In the genomic region with DNA sequence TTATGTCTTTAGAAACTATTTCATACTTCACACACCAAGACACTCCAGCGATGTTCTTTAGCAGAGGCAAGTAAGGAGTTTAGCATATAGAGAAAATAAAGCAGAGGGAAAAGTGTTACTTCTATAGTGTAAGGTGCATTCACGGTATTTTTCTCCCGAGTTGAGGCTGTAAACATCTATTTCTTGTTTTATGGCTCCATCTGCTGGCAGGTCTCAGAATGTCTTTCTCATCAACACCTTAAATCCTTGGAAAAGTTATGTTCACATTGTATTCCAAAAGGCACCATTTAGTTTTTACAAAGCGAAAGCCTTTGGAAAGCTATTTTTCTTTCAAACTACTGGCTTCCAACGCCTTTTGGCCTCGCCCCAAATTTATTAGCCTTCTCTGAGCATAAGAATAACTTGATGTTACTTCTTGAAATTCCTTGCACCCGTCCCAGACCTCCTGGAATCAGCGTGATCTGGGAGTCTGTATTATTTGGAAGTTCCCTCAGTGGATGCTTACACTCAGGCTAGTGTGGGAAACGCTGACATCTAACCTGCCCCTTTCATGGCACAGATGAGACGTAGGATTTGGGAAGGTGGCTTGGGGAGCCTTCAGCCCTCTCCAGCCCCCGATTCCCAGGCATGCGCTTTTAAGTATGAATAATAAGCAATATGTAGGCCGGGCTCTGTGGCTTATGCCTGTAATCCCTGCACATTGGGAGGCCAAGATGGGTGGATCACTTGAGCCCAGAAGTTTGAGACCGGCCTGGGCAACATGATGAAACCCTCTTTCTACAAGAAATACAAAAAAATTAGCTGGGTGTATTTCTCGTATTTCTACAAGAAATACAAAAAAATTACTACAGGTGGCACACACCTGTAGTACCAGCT, we compare ENCODE assay signal across 8 cellular contexts. TPM values are rescaled to one million over a fixed set of nuclear protein-coding genes. Genes with fewer than 3 reads are reported as not detected.
DNase-seq lines count a peak whose midpoint lies in the region; ATAC-seq and TF ChIP-seq lines count a peak whose summit lies in the region.

No MANE protein-coding gene starts in this region.

- H3K27ac ChIP-seq in lung (ENCODE audit: low read depth in 1 of 2, low read length in 1 of 2), result no peak overlapping the region

- H3K27me3 ChIP-seq in lung (ENCODE audit: control insufficient read depth, insufficient read depth), result peaks cover 6% of the 10 kb centered on the region

- POLR2A ChIA-PET in HEK293T (lab: Yijun Ruan, JAX), result no interaction called here

- H3K9me3 ChIP-seq in lung (ENCODE audit: control insufficient read depth in 2 of 2, insufficient read depth in 1 of 2, low read length in 1 of 2), result peaks cover 0 to 3% of the 10 kb centered on the region in 2 donors

- H3K36me3 ChIP-seq in lung (ENCODE audit: control insufficient read depth in 2 of 2, insufficient read depth in 2 of 2, low read length in 2 of 2), result no peaks in the 10 kb centered on the region

- ATAC-seq in lung (ENCODE audit: insufficient read depth, low FRiP score) (no peak), GM19351 (IDR thresholded peaks at IDR 0.05; ENCODE audit: unreplicated experiment) (no peak), HG03565 (IDR thresholded peaks at IDR 0.05; ENCODE audit: unreplicated experiment) (no peak)

- no peak overlapping the region for H3K4me3 ChIP-seq in lung

- CTCF ChIA-PET in HEK293T (lab: Yijun Ruan, JAX), result interaction anchor here (0.8 kb wide), 1 partner anchor 310 kb away, joined by 3 read pairs; no protein-coding TSS in a partner anchor

- WGBS in lung, 2 donors, result 49 to 51% methylated on average over 15 of the region's 15 CpGs

- DNase-seq in DMS53 treated with DMSO at 0.1 percent for 48 hours (lab: John Stamatoyannopoulos, UW; ENCODE audit: unreplicated experiment) (peak; percentile 81), HEK293T (ENCODE audit: extremely low spot score) (peak; percentile 51), NCI-H82 (lab: John Stamatoyannopoulos, UW) (peak; percentile 75), lung (ENCODE audit: low spot score) (no peak), SKM-1 treated with dmso at 0.1 percent for 144 hours (lab: John Stamatoyannopoulos, UW; ENCODE audit: unreplicated experiment) (no peak)
- peak; percentile 9 for DNase-seq in central memory CD4-positive, alpha-beta T cell

- peak; percentile 61 for TF ChIP-seq CTCF in lung (IDR thresholded peaks at IDR 0.05; ENCODE audit: control extremely low read depth, extremely low read depth)

- H3K4me1 ChIP-seq in lung (ENCODE audit: control insufficient read depth in 2 of 2, insufficient read depth in 2 of 2, low read length in 2 of 2), result peaks cover 0 to 8% of the 10 kb centered on the region in 2 donors

TF ChIP-seq in HEK293T, 16 proteins besides CTCF, POLR2A, EP300 and RAD21:
- TF ChIP-seq ZNF384 (IDR thresholded peaks at IDR 0.05), result no peak
- TF ChIP-seq TARDBP (IDR thresholded peaks at IDR 0.05), result no peak
- TF ChIP-seq, protein P1, sequence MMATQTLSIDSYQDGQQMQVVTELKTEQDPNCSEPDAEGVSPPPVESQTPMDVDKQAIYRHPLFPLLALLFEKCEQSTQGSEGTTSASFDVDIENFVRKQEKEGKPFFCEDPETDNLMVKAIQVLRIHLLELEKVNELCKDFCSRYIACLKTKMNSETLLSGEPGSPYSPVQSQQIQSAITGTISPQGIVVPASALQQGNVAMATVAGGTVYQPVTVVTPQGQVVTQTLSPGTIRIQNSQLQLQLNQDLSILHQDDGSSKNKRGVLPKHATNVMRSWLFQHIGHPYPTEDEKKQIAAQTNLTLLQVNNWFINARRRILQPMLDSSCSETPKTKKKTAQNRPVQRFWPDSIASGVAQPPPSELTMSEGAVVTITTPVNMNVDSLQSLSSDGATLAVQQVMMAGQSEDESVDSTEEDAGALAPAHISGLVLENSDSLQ (IDR thresholded peaks at IDR 0.05), result no peak
- no peak for TF ChIP-seq SUZ12 (IDR thresholded peaks at IDR 0.05)
- no peak for TF ChIP-seq NFRKB (IDR thresholded peaks at IDR 0.05)
- no peak for TF ChIP-seq CTBP1 (IDR thresholded peaks at IDR 0.05; ENCODE audit: borderline replicate concordance)
- TF ChIP-seq ELF4 (IDR thresholded peaks at IDR 0.05), result no peak
- no peak for TF ChIP-seq ARNT (IDR thresholded peaks at IDR 0.05)
- no peak for TF ChIP-seq FOXK2 (IDR thresholded peaks at IDR 0.05)
- no peak for TF ChIP-seq L3MBTL2 (conservative IDR thresholded peaks at IDR 0.05)
- no peak for TF ChIP-seq BHLHE40 (IDR thresholded peaks at IDR 0.05; ENCODE audit: borderline replicate concordance)
- TF ChIP-seq FOXA1 (IDR thresholded peaks at IDR 0.05), result no peak
- TF ChIP-seq FOXM1 (IDR thresholded peaks at IDR 0.05; ENCODE audit: borderline replicate concordance), result no peak
- TF ChIP-seq LEF1 (IDR thresholded peaks at IDR 0.05; ENCODE audit: borderline replicate concordance), result no peak
- TF ChIP-seq SP1 (IDR thresholded peaks at IDR 0.05), result no peak
- TF ChIP-seq HDGF (IDR thresholded peaks at IDR 0.05; ENCODE audit: borderline replicate concordance), result no peak

RNA-seq across cellular contexts. Expression of a gene that starts 1.9 kb away (rescaled TPM):
- not detected for total RNA-seq in lung
- polyA plus RNA-seq in lung, result not detected

Comparison
In these comparisons a context has a peak if more than half of its experiments do, and no peak if none do; other contexts are left out.
1. DNase-seq: peak in DMS53 treated with DMSO at 0.1 percent for 48 hours (single experiment), HEK293T (single experiment), NCI-H82 (single experiment) and central memory CD4-positive, alpha-beta T cell (single experiment); none in lung (single experiment) and SKM-1 treated with dmso at 0.1 percent for 144 hours (single experiment).